Comparison of ENCODE assay signal across 27 cellular contexts in the genomic region with DNA sequence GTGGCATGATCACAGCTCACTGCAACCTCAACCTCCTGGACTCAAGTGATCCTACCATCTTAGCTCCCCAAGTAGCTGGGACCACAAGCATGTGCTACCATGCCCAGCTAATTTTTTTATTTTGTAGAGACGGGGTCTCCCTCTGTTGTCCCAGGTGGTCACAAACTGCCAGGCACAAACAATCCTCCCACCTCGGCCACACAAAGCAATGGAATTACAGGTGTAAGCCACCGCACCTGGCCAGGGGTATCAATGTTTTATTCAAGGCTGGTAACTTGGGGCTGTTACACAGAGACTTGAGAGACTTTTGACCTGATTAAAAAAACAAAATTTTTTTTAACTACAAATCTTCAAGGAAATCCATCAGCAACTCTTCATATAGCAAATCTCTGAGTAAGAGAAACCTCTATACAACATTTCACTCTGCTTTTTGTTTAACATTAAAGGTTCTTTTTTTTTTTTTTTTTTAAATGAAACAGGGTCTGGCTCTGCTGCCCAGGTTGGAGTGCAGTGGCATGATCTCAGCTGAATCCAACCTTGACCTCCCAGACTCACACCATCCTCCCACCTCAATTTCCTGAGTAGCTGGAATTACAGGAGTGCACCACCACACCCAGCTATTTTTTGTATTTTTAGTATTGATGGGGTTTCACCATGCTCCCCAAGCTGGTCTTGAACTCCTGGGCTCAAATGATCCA. TPM values are rescaled to one million over a fixed set of nuclear protein-coding genes. Genes with fewer than 3 reads are reported as not detected.
DNase-seq lines count a peak whose midpoint lies in the region; ATAC-seq, FAIRE-seq and TF ChIP-seq lines count a peak whose summit lies in the region.
"Had no signal": no experiment of that assay in that cellular context is flagged by ENCODE, and none has a peak within 500 bp of the region (broad histone marks: within the 10 kb centered on the region; RNA-seq: fewer than 3 reads in every experiment).

No MANE protein-coding gene starts in this region.

- no peaks in the 10 kb centered on the region for H3K27me3 Mint-ChIP-seq in activated naive CD4-positive, alpha-beta T cell treated with anti-CD3 and anti-CD28 coated beads for 36 hours (ENCODE audit: low read depth)
- no peaks in the 10 kb centered on the region for H3K27me3 Mint-ChIP-seq in T-helper 17 cell
- H3K27me3 Mint-ChIP-seq in stimulated activated naive B cell treated with anti-CD40 and anti-IgM and Interleukin-4, amounts not matched to agents 10 μg/mL and 1 μg/mL and 100 μg/mL, for 72 hours, result no peaks in the 10 kb centered on the region

- intact Hi-C loops in activated naive CD4-positive, alpha-beta T cell treated with anti-CD3 and anti-CD28 coated beads for 36 hours (cut with micrococcal nuclease), result no loop called here
- intact Hi-C loops in GM12878 (cut with micrococcal nuclease; ENCODE audit: unreplicated experiment), result no loop called here

- H3K36me3 Mint-ChIP-seq in activated naive CD4-positive, alpha-beta T cell treated with anti-CD3 and anti-CD28 coated beads for 36 hours (ENCODE audit: low read depth), result peaks cover 77% of the 10 kb centered on the region
- peaks cover 15% of the 10 kb centered on the region for H3K36me3 Mint-ChIP-seq in T-helper 17 cell (ENCODE audit: low read depth)
- H3K36me3 Mint-ChIP-seq in stimulated activated naive B cell treated with anti-CD40 and anti-IgM and Interleukin-4, amounts not matched to agents 10 μg/mL and 1 μg/mL and 100 μg/mL, for 72 hours, result peaks cover 34 to 58% of the 10 kb centered on the region in 2 donors

- no peak for ATAC-seq in T-helper 17 cell
- ATAC-seq in GM12878, result no peak
- no peak for ATAC-seq in stimulated activated naive B cell treated with anti-CD40 and anti-IgM and Interleukin-4, amounts not matched to agents 10 μg/mL and 1 μg/mL and 100 μg/mL, for 72 hours (replicated peaks)
- ATAC-seq: gastroesophageal sphincter, lower lobe of right lung had no signal

- H3K27ac Mint-ChIP-seq in activated naive CD4-positive, alpha-beta T cell treated with anti-CD3 and anti-CD28 coated beads for 36 hours, result peak overlapping the region; percentile 74
- H3K27ac Mint-ChIP-seq in T-helper 17 cell, result peak overlapping the region; percentile 89
- H3K27ac Mint-ChIP-seq in stimulated activated naive B cell treated with anti-CD40 and anti-IgM and Interleukin-4, amounts not matched to agents 10 μg/mL and 1 μg/mL and 100 μg/mL, for 72 hours, result peak overlapping the region; percentile 37

- no peak overlapping the region for H3K4me3 ChIP-seq in GM12878
- H3K4me3 ChIP-seq: BLaER1 treated with 17β-estradiol and CSF1 and Interleukin-3, amounts not matched to agents 10 nM and 100 nM; esophagus squamous epithelium; gastroesophageal sphincter; GM23248; lower lobe of right lung; MG63; suprapubic skin had no signal

- H3K4me2 ChIP-seq in GM12878 (ENCODE audit: control insufficient read depth, insufficient read depth), result peak overlapping the region; percentile 54

- in situ Hi-C loops in GM12878 (cut with MboI), result no loop called here

- peaks cover 8 to 49% of the 10 kb centered on the region in 2 experiments for H3K36me3 ChIP-seq in GM12878 (ENCODE audit: control insufficient read depth in 2 of 2, insufficient read depth in 2 of 2, low read length in 1 of 2)

- no peak for TF ChIP-seq RAD21 in GM12878 (IDR thresholded peaks at IDR 0.05; ENCODE audit: insufficient read depth, low read depth, low read length)

- H3K9me3 Mint-ChIP-seq in activated naive CD4-positive, alpha-beta T cell treated with anti-CD3 and anti-CD28 coated beads for 36 hours, result no peaks in the 10 kb centered on the region
- no peaks in the 10 kb centered on the region for H3K9me3 Mint-ChIP-seq in stimulated activated naive B cell treated with anti-CD40 and anti-IgM and Interleukin-4, amounts not matched to agents 10 μg/mL and 1 μg/mL and 100 μg/mL, for 72 hours

- POLR2A ChIA-PET in GM12878 (lab: Charles Lee), result interaction anchor here (0.6 to 1.2 kb wide), 3 partner anchors 12 to 162 kb away, joined by 3 read pairs; a partner anchor contains a TSS

- peaks cover 85% of the 10 kb centered on the region for H3K79me2 ChIP-seq in GM12878 (ENCODE audit: control insufficient read depth, insufficient read depth, low read length)

- SMC1A ChIA-PET in GM12878 (lab: Charles Lee; ENCODE audit: uncharacterized antibody, unreplicated experiment), result interaction anchor here (0.7 to 1.0 kb wide), 2 partner anchors 11 to 19 kb away, joined by 3 read pairs; no protein-coding TSS in a partner anchor

- RAD21 ChIA-PET in GM12878 (lab: Charles Lee; ENCODE audit: unreplicated experiment), result no interaction called here

- no TSS peak for BruUV-seq in GM12878 (replicated peaks; lab: Mats Ljungman, UMichigan)

- TF ChIP-seq POLR2A in GM12878 (IDR thresholded peaks at IDR 0.05; ENCODE audit: low read depth, low read length), result no peak

- FAIRE-seq in GM12878 (lab: Jason Lieb, UNC), result no peak
- FAIRE-seq: keratinocyte had no signal

- peaks cover 7% of the 10 kb centered on the region for H4K20me1 ChIP-seq in GM12878 (ENCODE audit: control insufficient read depth, insufficient read depth)

- CTCF ChIA-PET in activated naive CD4-positive, alpha-beta T cell treated with anti-CD3 and anti-CD28 coated beads for 36 hours (lab: Charles Lee), result interaction anchor here (0.7 kb wide), 1 partner anchor 29 kb away, joined by 3 read pairs; no protein-coding TSS in a partner anchor
- CTCF ChIA-PET in GM12878 (lab: Yijun Ruan, JAX), result interaction anchor here (0.5 to 1.4 kb wide), 3 partner anchors 19 to 263 kb away, joined by 3 to 5 read pairs (median 4); no protein-coding TSS in a partner anchor

- no peak for TF ChIP-seq EP300 in GM12878 (IDR thresholded peaks at IDR 0.05; ENCODE audit: borderline replicate concordance in 1 of 2, control insufficient read depth in 1 of 2, low read depth in 2 of 2, low read length in 2 of 2)

- H3K4me1 Mint-ChIP-seq in activated naive CD4-positive, alpha-beta T cell treated with anti-CD3 and anti-CD28 coated beads for 36 hours (ENCODE audit: low read depth), result peaks cover 88% of the 10 kb centered on the region
- peaks cover 51% of the 10 kb centered on the region for H3K4me1 Mint-ChIP-seq in T-helper 17 cell
- H3K4me1 Mint-ChIP-seq in stimulated activated naive B cell treated with anti-CD40 and anti-IgM and Interleukin-4, amounts not matched to agents 10 μg/mL and 1 μg/mL and 100 μg/mL, for 72 hours, result peaks cover 39 to 76% of the 10 kb centered on the region in 2 donors

- no peak for TF ChIP-seq CTCF in GM12878 (IDR thresholded peaks at IDR 0.05 in 2 of 3, conservative IDR thresholded peaks at IDR 0.05 in 1 of 3; ENCODE audit: control insufficient read depth in 2 of 3, extremely low read depth in 1 of 3, insufficient read depth in 1 of 3, low read depth in 3 of 3, low read length in 3 of 3)

- H3K9me3 ChIP-seq in T-helper 17 cell (ENCODE audit: control insufficient read depth, low read length, poor library complexity, severe bottlenecking), result no peaks in the 10 kb centered on the region
- H3K9me3 ChIP-seq in GM12878 (replicated peaks; ENCODE audit: control insufficient read depth, insufficient read depth, low read length), result no peaks in the 10 kb centered on the region
- H3K9me3 ChIP-seq: BLaER1 treated with 17β-estradiol and CSF1 and Interleukin-3, amounts not matched to agents 10 nM and 100 nM; esophagus squamous epithelium; gastroesophageal sphincter; lower lobe of right lung; MG63; suprapubic skin had no signal

- 98% methylated on average over 3 of the region's 3 CpGs for WGBS in GM12878 (ENCODE audit: insufficient coverage, insufficient replicate concordance, low lambda C conversion rate, missing lambda C conversion rate)

- DNase-seq in activated naive CD4-positive, alpha-beta T cell treated with anti-CD3 and anti-CD28 coated beads for 36 hours, result no peak
- DNase-seq in activated naive CD4-positive, alpha-beta T cell treated with anti-CD3 and anti-CD28 coated beads, Interleukin-2, amount 50 U/mL, for 16 hours, result no peak
- DNase-seq in T-helper 17 cell, result no peak
- no peak for DNase-seq in GM12878 (ENCODE audit: low read depth, low spot score)
- no peak for DNase-seq in stimulated activated naive B cell treated with anti-CD40 and anti-IgM and Interleukin-4, amounts not matched to agents 10 μg/mL and 1 μg/mL and 100 μg/mL, for 72 hours
- DNase-seq in activated effector memory CD4-positive, alpha-beta T cell treated with Interleukin-2 at 50 U/mL for 16 hours, result no peak
- no peak for DNase-seq in globus pallidus (ENCODE audit: low spot score)
- DNase-seq in NCI-H345 (lab: John Stamatoyannopoulos, UW), result no peak
- DNase-seq: activated CD8-positive, alpha-beta memory T cell treated with anti-CD3 and anti-CD28 coated beads for 24 hours; activated effector memory CD4-positive, alpha-beta T cell treated with anti-CD3 and anti-CD28 coated beads, Interleukin-2, amount 50 U/mL, for 16 hours; effector CD8-positive, alpha-beta T cell; esophagus squamous epithelium; GF-D8; GM23248; lower lobe of right lung; MG63; NCI-H2171; NCI-H748 treated with DMSO at 0.1 percent for 48 hours; OCI-M1; SHP77 treated with DMSO at 0.1 percent for 48 hours; stimulated activated CD4-positive, alpha-beta T cell treated with anti-CD3 and anti-CD28 coated beads, Interleukin-12 subunit alpha, Interleukin-12 subunit beta, amount 100 ng/mL, for 4 hours; T-helper 1 cell; WERI-Rb-1 had no signal

- H2AFZ ChIP-seq in GM12878 (ENCODE audit: control insufficient read depth, low read depth, low read length), result no peak overlapping the region
- H2AFZ ChIP-seq: GM23248 had no signal

- H3K27me3 ChIP-seq in GM12878 (replicated peaks in 1 of 2; ENCODE audit: control insufficient read depth in 2 of 2, insufficient read depth in 2 of 2, low read length in 1 of 2), result no peaks in the 10 kb centered on the region
- H3K27me3 ChIP-seq: BLaER1 treated with 17β-estradiol and CSF1 and Interleukin-3, amounts not matched to agents 10 nM and 100 nM; esophagus squamous epithelium; gastroesophageal sphincter; MG63; suprapubic skin had no signal

- no peak overlapping the region for H3K9ac ChIP-seq in GM12878 (ENCODE audit: control insufficient read depth, insufficient read depth, low read length)

- peaks cover 9% of the 10 kb centered on the region for H3K4me1 ChIP-seq in GM12878 (ENCODE audit: control insufficient read depth, insufficient read depth, low read length)

- no peak overlapping the region for H3K27ac ChIP-seq in GM12878 (ENCODE audit: control insufficient read depth, insufficient read depth)
- H3K27ac ChIP-seq: BLaER1 treated with 17β-estradiol and CSF1 and Interleukin-3, amounts not matched to agents 10 nM and 100 nM; esophagus squamous epithelium; gastroesophageal sphincter; lower lobe of right lung; suprapubic skin; WERI-Rb-1 had no signal

- no peak overlapping the region for H3K4me3 Mint-ChIP-seq in activated naive CD4-positive, alpha-beta T cell treated with anti-CD3 and anti-CD28 coated beads for 36 hours
- H3K4me3 Mint-ChIP-seq in T-helper 17 cell, result no peak overlapping the region
- no peak overlapping the region for H3K4me3 Mint-ChIP-seq in stimulated activated naive B cell treated with anti-CD40 and anti-IgM and Interleukin-4, amounts not matched to agents 10 μg/mL and 1 μg/mL and 100 μg/mL, for 72 hours

RNA-seq across cellular contexts. Expression of a gene that starts 5.9 kb away (rescaled TPM):
- 100 to 1,000 TPM; 202 to 207 TPM for total RNA-seq in activated naive CD4-positive, alpha-beta T cell treated with anti-CD3 and anti-CD28 coated beads for 36 hours
- total RNA-seq in T-helper 17 cell (10 to 100 TPM; 18.8 to 20.6 TPM), GM12878 (2014; rRNA removed) (78.6 and 96.7 TPM in 2 replicates), GM12878 (2014; rRNA removed; fragmentation: Illumina TruSeq; extraction: Trizol) (144 and 153 TPM in 2 replicates), GM12878 (2021) (80.2 and 84.1 TPM in 2 replicates)
- 19.3 and 19.8 TPM in 2 replicates for total RNA-seq in GM12878 (2013; cell fraction: nucleolus; rRNA removed)
- polyA plus RNA-seq in GM12878 (2011; ENCODE audit: low read depth), result 79.9 TPM
- polyA plus RNA-seq in GM12878 (2011; rRNA removed) (88.7 and 134 TPM in 2 replicates), GM12878 (2014; fragmentation: Illumina TruSeq; extraction: Trizol) (153 and 161 TPM in 2 replicates), GM12878 (2014; fragmentation: Nextera tagmentation; extraction: Ambion mirVana) (100 to 1,000 TPM in 1 of 2 experiments, 10 to 100 TPM in 1; 60.2 to 103 TPM), GM12878 (2014; rRNA removed) (76.0 and 84.6 TPM in 2 replicates), GM12878 (2016; fragmentation: Nextera tagmentation; extraction: Ambion mirVana) (10 to 100 TPM; 78.1 to 79.0 TPM)
- 40.4 and 43.0 TPM in 2 replicates for polyA plus RNA-seq in GM12878 (2011; cell fraction: cytosol; rRNA removed)
- polyA plus RNA-seq in GM12878 (2011; cell fraction: nucleus; rRNA removed), result 27.3 and 28.2 TPM in 2 replicates
- 89.2 and 98.1 TPM in 2 replicates for polyA plus RNA-seq in GM12878 (2012)
- polyA minus RNA-seq in GM12878 (2011; rRNA and poly(A)+ RNA removed), result 25.0 and 32.9 TPM in 2 replicates
- polyA minus RNA-seq in GM12878 (2011; cell fraction: cytosol; rRNA and poly(A)+ RNA removed), result 15.5 and 17.9 TPM in 2 replicates
- polyA minus RNA-seq in GM12878 (2011; cell fraction: nucleus; rRNA and poly(A)+ RNA removed), result 8.2 and 12.4 TPM in 2 replicates

Comparison
In these comparisons a context has a peak if more than half of its experiments do, and no peak if none do; other contexts are left out.
1. H3K27ac Mint-ChIP-seq: peak in every context shown above with its lines; median percentile 89 in T-helper 17 cell; 74 in activated naive CD4-positive, alpha-beta T cell treated with anti-CD3 and anti-CD28 coated beads for 36 hours; 37 in stimulated activated naive B cell treated with anti-CD40 and anti-IgM and Interleukin-4, amounts not matched to agents 10 μg/mL and 1 μg/mL and 100 μg/mL, for 72 hours.